22 cellular contexts compared by ENCODE assay signal in the genomic region with DNA sequence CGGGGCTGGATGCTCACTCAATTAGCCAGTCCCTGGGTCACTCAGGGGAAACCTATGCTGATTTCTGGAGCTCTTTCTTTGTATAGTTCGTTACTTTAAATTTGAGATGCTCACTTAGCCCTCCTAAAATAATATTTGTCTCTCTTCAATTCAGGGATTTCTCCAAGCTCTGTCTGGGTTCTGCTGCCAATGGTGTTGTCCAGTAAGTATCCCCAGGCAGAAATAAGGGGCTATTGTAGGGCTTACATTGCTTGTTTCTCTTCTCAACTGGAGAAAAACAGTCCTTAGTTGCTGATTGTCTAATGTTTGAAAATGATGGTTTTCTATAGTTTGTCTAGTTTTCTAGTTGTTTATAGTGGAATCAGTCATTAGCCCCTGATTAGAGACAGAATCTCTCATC. TPM values are rescaled to one million over a fixed set of nuclear protein-coding genes. Genes with fewer than 3 reads are reported as not detected.
"Had no signal": no experiment of that assay in that cellular context is flagged by ENCODE, and none has a peak within 500 bp of the region (broad histone marks: within the 10 kb centered on the region; RNA-seq: fewer than 3 reads in every experiment).

No MANE protein-coding gene starts in this region.

- ATAC-seq: HepG2, Panc1, PC-3, SK-N-SH treated with all-trans-retinoic acid at 6 μM for 48 hours had no signal

- H3K4me3 ChIP-seq: MG63 had no signal

- H3K36me3 ChIP-seq: MG63 had no signal

- H3K27ac ChIP-seq: RWPE1 had no signal

- H3K9me3 ChIP-seq: MG63 had no signal

- DNase-seq: IMR-90, Karpas-422, KG1, MG63, NCI-H1092 treated with DMSO at 0.1 percent for 48 hours, NCI-H1436, NCI-H187, NCI-H2029, NCI-H2081 treated with DMSO at 0.1 percent for 48 hours, NCI-H2171 treated with DMSO at 0.1 percent for 48 hours, NCI-H524, NCI-H526 treated with DMSO at 0.1 percent for 48 hours, NCI-H748 treated with DMSO at 0.1 percent for 48 hours, PC-3, SHP77 had no signal

RNA-seq across cellular contexts. Expression of a gene that starts 5.0 kb away (rescaled TPM):
- total RNA-seq: HepG2, HT1080, IMR-90, NCI-H460, SK-MEL-5 had no signal
- polyA plus RNA-seq: HepG2, IMR-90 had no signal
